28 cellular contexts compared by ENCODE assay signal in genomic region chr10:12795318-12795717, GRCh38.
"Had no signal": no experiment of that assay in that cellular context is flagged by ENCODE, and none has a peak within 500 bp of the region (broad histone marks: within the 10 kb centered on the region; RNA-seq: fewer than 3 reads in every experiment).

No MANE protein-coding gene starts in this region.

- H3K27me3 ChIP-seq: foreskin keratinocyte, left lung, neutrophil, sigmoid colon, tibial artery had no signal

- H3K4me1 Mint-ChIP-seq: activated CD4-positive, alpha-beta memory T cell treated with anti-CD3 and anti-CD28 coated beads, Interleukin-2, amount 10 ng/mL, durations not matched to agents 7 days and 5 days; activated CD4-positive, alpha-beta T cell treated with anti-CD3 and anti-CD28 coated beads, Interleukin-2, amount 10 ng/mL, durations not matched to agents 24 days and 14 days; activated T-helper 17 cell treated with anti-CD3 and anti-CD28 coated beads, Interleukin-2, amount 50 U/mL, for 72 hours; stimulated activated memory B cell treated with anti-CD40 and anti-IgM and Interleukin-4, amounts not matched to agents 10 μg/mL and 1 μg/mL and 100 μg/mL, for 72 hours; stimulated activated naive CD8-positive, alpha-beta T cell treated with anti-CD3 and anti-CD28 coated beads, Interleukin-15, amount 100 ng/mL, for 72 hours had no signal

- H3K9me3 Mint-ChIP-seq: activated CD4-positive, alpha-beta memory T cell treated with anti-CD3 and anti-CD28 coated beads, Interleukin-2, amount 10 ng/mL, durations not matched to agents 7 days and 5 days; activated CD4-positive, alpha-beta T cell treated with anti-CD3 and anti-CD28 coated beads, Interleukin-2, amount 10 ng/mL, durations not matched to agents 24 days and 14 days; activated T-cell treated with anti-CD3 and anti-CD28 coated beads, Interleukin-2, amount 50 U/mL, for 4 hours; activated T-helper 17 cell treated with anti-CD3 and anti-CD28 coated beads, Interleukin-2, amount 50 U/mL, for 72 hours; endodermal cell; natural killer cell treated with Interleukin-12 subunit alpha and Interleukin-12 subunit beta and Interleukin-15 and Interleukin-18, amount 100 ng/mL, for 72 hours; stimulated activated memory B cell treated with anti-CD40 and anti-IgM and Interleukin-4, amounts not matched to agents 10 μg/mL and 1 μg/mL and 100 μg/mL, for 72 hours; stimulated activated naive CD8-positive, alpha-beta T cell treated with anti-CD3 and anti-CD28 coated beads, Interleukin-15, amount 100 ng/mL, for 72 hours had no signal

- H3K4me1 ChIP-seq: foreskin keratinocyte, left lung, tibial artery had no signal

- DNase-seq: activated CD4-positive, alpha-beta memory T cell treated with anti-CD3 and anti-CD28 coated beads, Interleukin-2, amount 10 ng/mL, durations not matched to agents 7 days and 5 days; activated CD4-positive, alpha-beta T cell treated with anti-CD3 and anti-CD28 coated beads, Interleukin-2, amount 10 ng/mL, durations not matched to agents 24 days and 14 days; activated CD4-positive, CD25-positive, alpha-beta regulatory T cell treated with anti-CD3 and anti-CD28 coated beads, Interleukin-2, amount 50 U/mL, for 72 hours; activated gamma-delta T cell treated with Interleukin-2 at 50 U/mL for 16 hours; activated naive CD4-positive, alpha-beta T cell treated with anti-CD3 and anti-CD28 coated beads, Interleukin-2, amount 50 U/mL, for 16 hours; activated T-cell treated with anti-CD3 and anti-CD28 coated beads, Interleukin-2, amount 50 U/mL, for 4 hours; amygdala; cortex of kidney; endodermal cell; foreskin keratinocyte; kidney glomerular epithelial cell; left lung; mesendoderm; mucosa of descending colon; small intestine; stimulated activated CD4-positive, alpha-beta T cell treated with anti-CD3 and anti-CD28 coated beads, Interleukin-1b, Interleukin-23, amount 100 ng/mL, for 48 hours; stimulated activated CD4-positive, alpha-beta T cell treated with anti-CD3 and anti-CD28 coated beads, Interleukin-4, amount 100 ng/mL, for 4 hours; stimulated activated CD8-positive, alpha-beta memory T cell treated with anti-CD3 and anti-CD28 coated beads, Interleukin-4, amount 100 ng/mL, for 48 hours; stimulated activated naive CD8-positive, alpha-beta T cell treated with anti-CD3 and anti-CD28 coated beads, Interleukin-15, amount 100 ng/mL, for 72 hours; T-helper 2 cell had no signal

- H3K27ac ChIP-seq: foreskin keratinocyte, left lung, neutrophil, tibial artery had no signal

- H3K27ac Mint-ChIP-seq: activated CD4-positive, alpha-beta memory T cell treated with anti-CD3 and anti-CD28 coated beads, Interleukin-2, amount 10 ng/mL, durations not matched to agents 7 days and 5 days; activated CD4-positive, alpha-beta T cell treated with anti-CD3 and anti-CD28 coated beads, Interleukin-2, amount 10 ng/mL, durations not matched to agents 24 days and 14 days; activated T-helper 17 cell treated with anti-CD3 and anti-CD28 coated beads, Interleukin-2, amount 50 U/mL, for 72 hours; endodermal cell; natural killer cell treated with Interleukin-12 subunit alpha and Interleukin-12 subunit beta and Interleukin-15 and Interleukin-18, amount 100 ng/mL, for 72 hours; stimulated activated memory B cell treated with anti-CD40 and anti-IgM and Interleukin-4, amounts not matched to agents 10 μg/mL and 1 μg/mL and 100 μg/mL, for 72 hours; stimulated activated naive CD8-positive, alpha-beta T cell treated with anti-CD3 and anti-CD28 coated beads, Interleukin-15, amount 100 ng/mL, for 72 hours had no signal

- ATAC-seq: activated T-cell treated with anti-CD3 and anti-CD28 coated beads, Interleukin-2, amount 50 U/mL, for 4 hours; activated T-helper 17 cell treated with anti-CD3 and anti-CD28 coated beads, Interleukin-2, amount 50 U/mL, for 72 hours; esophagus mucosa; foreskin keratinocyte; left lung; mucosa of descending colon; natural killer cell treated with Interleukin-12 subunit alpha and Interleukin-12 subunit beta and Interleukin-15 and Interleukin-18, amount 100 ng/mL, for 72 hours; stimulated activated memory B cell treated with anti-CD40 and anti-IgM and Interleukin-4, amounts not matched to agents 10 μg/mL and 1 μg/mL and 100 μg/mL, for 72 hours; stimulated activated naive CD8-positive, alpha-beta T cell treated with anti-CD3 and anti-CD28 coated beads, Interleukin-15, amount 100 ng/mL, for 72 hours had no signal

- H3K9me3 ChIP-seq: mucosa of descending colon, neutrophil, sigmoid colon, tibial artery had no signal

- H3K4me3 ChIP-seq: left lung, lung, mucosa of descending colon, sigmoid colon, tibial artery had no signal

- H3K4me3 Mint-ChIP-seq: activated CD4-positive, alpha-beta memory T cell treated with anti-CD3 and anti-CD28 coated beads, Interleukin-2, amount 10 ng/mL, durations not matched to agents 7 days and 5 days; activated CD4-positive, alpha-beta T cell treated with anti-CD3 and anti-CD28 coated beads, Interleukin-2, amount 10 ng/mL, durations not matched to agents 24 days and 14 days; activated T-cell treated with anti-CD3 and anti-CD28 coated beads, Interleukin-2, amount 50 U/mL, for 4 hours; activated T-helper 17 cell treated with anti-CD3 and anti-CD28 coated beads, Interleukin-2, amount 50 U/mL, for 72 hours; endodermal cell; natural killer cell treated with Interleukin-12 subunit alpha and Interleukin-12 subunit beta and Interleukin-15 and Interleukin-18, amount 100 ng/mL, for 72 hours; stimulated activated memory B cell treated with anti-CD40 and anti-IgM and Interleukin-4, amounts not matched to agents 10 μg/mL and 1 μg/mL and 100 μg/mL, for 72 hours; stimulated activated naive CD8-positive, alpha-beta T cell treated with anti-CD3 and anti-CD28 coated beads, Interleukin-15, amount 100 ng/mL, for 72 hours had no signal

- H3K27me3 Mint-ChIP-seq: activated CD4-positive, alpha-beta memory T cell treated with anti-CD3 and anti-CD28 coated beads, Interleukin-2, amount 10 ng/mL, durations not matched to agents 7 days and 5 days; activated CD4-positive, alpha-beta T cell treated with anti-CD3 and anti-CD28 coated beads, Interleukin-2, amount 10 ng/mL, durations not matched to agents 24 days and 14 days; activated T-helper 17 cell treated with anti-CD3 and anti-CD28 coated beads, Interleukin-2, amount 50 U/mL, for 72 hours; natural killer cell treated with Interleukin-12 subunit alpha and Interleukin-12 subunit beta and Interleukin-15 and Interleukin-18, amount 100 ng/mL, for 72 hours; stimulated activated memory B cell treated with anti-CD40 and anti-IgM and Interleukin-4, amounts not matched to agents 10 μg/mL and 1 μg/mL and 100 μg/mL, for 72 hours; stimulated activated naive CD8-positive, alpha-beta T cell treated with anti-CD3 and anti-CD28 coated beads, Interleukin-15, amount 100 ng/mL, for 72 hours had no signal

- H3K36me3 ChIP-seq: left lung, neutrophil had no signal
